In the genomic region with DNA sequence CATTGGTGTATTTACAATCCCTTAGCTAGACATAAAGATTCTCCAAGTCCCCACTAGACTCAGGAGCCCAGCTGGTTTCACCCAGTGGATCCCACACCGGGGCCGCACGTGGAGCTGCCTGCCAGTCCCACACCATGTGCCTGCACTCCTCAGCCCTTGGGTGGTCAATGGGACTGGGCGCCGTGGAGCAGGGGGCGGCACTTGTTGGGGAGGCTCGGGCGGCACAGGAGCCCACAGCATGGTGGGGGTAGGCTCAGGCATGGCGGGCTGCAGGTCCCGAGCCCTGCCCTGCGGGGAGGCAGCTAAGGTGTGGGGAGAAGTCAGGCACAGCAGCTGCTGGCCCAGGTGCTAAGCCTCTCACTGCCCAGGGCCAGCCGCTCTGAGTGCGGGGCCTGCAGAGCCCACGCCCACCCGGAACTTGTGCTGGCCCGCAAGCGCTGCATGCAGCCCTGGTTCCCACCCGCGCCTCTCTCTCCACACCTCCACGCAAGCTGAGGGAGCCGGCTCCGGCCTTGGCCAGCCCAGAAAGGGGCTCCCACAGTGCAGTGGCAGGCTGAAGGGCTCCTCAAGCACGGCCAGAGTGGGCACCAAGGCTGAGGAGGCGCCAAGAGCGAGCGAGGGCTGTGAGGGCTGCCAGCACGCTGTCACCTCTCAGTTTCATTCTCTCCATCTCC, we compare ENCODE assay signal across 2 cellular contexts. TPM values are rescaled to one million over a fixed set of nuclear protein-coding genes. Genes with fewer than 3 reads are reported as not detected.
"Had no signal": no experiment of that assay in that cellular context is flagged by ENCODE, and none has a peak within 500 bp of the region (broad histone marks: within the 10 kb centered on the region; RNA-seq: fewer than 3 reads in every experiment).

No MANE protein-coding gene starts in this region.

RNA-seq across cellular contexts. Expression of a gene that starts 6.3 kb away (rescaled TPM):
- total RNA-seq: activated B cell treated with CpG ODN at 0.5 μM for 24 hours; activated CD8-positive, alpha-beta memory T cell treated with anti-CD3 and anti-CD28 coated beads for 36 hours had no signal
